Comparison of ENCODE assay signal across 19 cellular contexts in the genomic region with DNA sequence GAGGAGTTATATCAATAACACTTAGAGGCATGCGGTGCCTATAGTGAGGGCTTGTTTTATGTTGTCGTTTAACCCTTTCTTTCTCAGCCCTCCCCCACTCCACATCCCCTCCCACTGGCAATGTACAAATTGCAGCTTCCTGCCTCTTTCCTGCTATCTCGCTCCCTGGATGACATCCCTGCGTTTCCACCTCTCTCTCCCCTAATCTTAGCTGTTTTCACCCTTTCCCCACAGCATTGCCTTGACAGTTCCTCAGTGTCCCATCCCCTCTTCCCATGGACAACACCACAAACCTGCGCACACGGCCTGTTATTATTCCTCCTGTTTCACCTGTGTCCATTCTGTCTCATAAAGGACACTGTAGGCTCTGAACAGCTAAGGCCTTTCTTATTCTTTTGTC.
"Had no signal": no experiment of that assay in that cellular context is flagged by ENCODE, and none has a peak within 500 bp of the region (broad histone marks: within the 10 kb centered on the region; RNA-seq: fewer than 3 reads in every experiment).

No MANE protein-coding gene starts in this region.

- H3K27me3 Mint-ChIP-seq: activated naive CD8-positive, alpha-beta T cell treated with anti-CD3 and anti-CD28 coated beads, Interleukin-2, amount 10 ng/mL, durations not matched to agents 7 days and 5 days; brain had no signal

- H3K9me3 Mint-ChIP-seq: activated naive CD8-positive, alpha-beta T cell treated with anti-CD3 and anti-CD28 coated beads, Interleukin-2, amount 10 ng/mL, durations not matched to agents 7 days and 5 days; brain; mesothelial cell of epicardium had no signal

- FAIRE-seq: frontal cortex, kidney had no signal

- H3K36me3 ChIP-seq: sigmoid colon, upper lobe of left lung had no signal

- H3K4me1 Mint-ChIP-seq: brain had no signal

- H3K4me1 ChIP-seq: sigmoid colon, testis had no signal

- H3K4me3 ChIP-seq: dorsolateral prefrontal cortex, lung, sigmoid colon, testis, upper lobe of left lung had no signal

- H3K9ac ChIP-seq: SK-N-SH had no signal

- H3K36me3 Mint-ChIP-seq: mesothelial cell of epicardium had no signal

- ATAC-seq: activated CD4-positive, CD25-positive, alpha-beta regulatory T cell treated with anti-CD3 and anti-CD28 coated beads, Interleukin-2, amount 50 U/mL, for 24 hours; left lobe of liver; stimulated activated naive CD8-positive, alpha-beta T cell treated with anti-CD3 and anti-CD28 coated beads, Interleukin-15, Interleukin-2, amounts not matched to agents 100 U/mL and 50 U/mL, for 24 hours had no signal

- H3K9me3 ChIP-seq: sigmoid colon, SK-N-SH, testis, upper lobe of left lung had no signal

- H3K27me3 ChIP-seq: sigmoid colon, testis, upper lobe of left lung had no signal

- H3K27ac ChIP-seq: dorsolateral prefrontal cortex, sigmoid colon, testis, upper lobe of left lung had no signal

- DNase-seq: activated naive CD8-positive, alpha-beta T cell treated with anti-CD3 and anti-CD28 coated beads, Interleukin-2, amount 10 ng/mL, durations not matched to agents 7 days and 5 days; caudate nucleus; dorsolateral prefrontal cortex; erythroblast; hypothalamus; kidney; nucleus accumbens; sigmoid colon; SK-N-SH; stimulated activated naive CD8-positive, alpha-beta T cell treated with anti-CD3 and anti-CD28 coated beads, Interleukin-15, Interleukin-2, amounts not matched to agents 100 U/mL and 50 U/mL, for 24 hours; testis; upper lobe of left lung had no signal

- H3K4me2 ChIP-seq: SK-N-SH had no signal

- H3K27ac Mint-ChIP-seq: activated naive CD8-positive, alpha-beta T cell treated with anti-CD3 and anti-CD28 coated beads, Interleukin-2, amount 10 ng/mL, durations not matched to agents 7 days and 5 days; brain; mesothelial cell of epicardium; nephron had no signal

- H3K4me3 Mint-ChIP-seq: activated naive CD8-positive, alpha-beta T cell treated with anti-CD3 and anti-CD28 coated beads, Interleukin-2, amount 10 ng/mL, durations not matched to agents 7 days and 5 days; brain; mesothelial cell of epicardium; nephron had no signal
